In the genomic region with DNA sequence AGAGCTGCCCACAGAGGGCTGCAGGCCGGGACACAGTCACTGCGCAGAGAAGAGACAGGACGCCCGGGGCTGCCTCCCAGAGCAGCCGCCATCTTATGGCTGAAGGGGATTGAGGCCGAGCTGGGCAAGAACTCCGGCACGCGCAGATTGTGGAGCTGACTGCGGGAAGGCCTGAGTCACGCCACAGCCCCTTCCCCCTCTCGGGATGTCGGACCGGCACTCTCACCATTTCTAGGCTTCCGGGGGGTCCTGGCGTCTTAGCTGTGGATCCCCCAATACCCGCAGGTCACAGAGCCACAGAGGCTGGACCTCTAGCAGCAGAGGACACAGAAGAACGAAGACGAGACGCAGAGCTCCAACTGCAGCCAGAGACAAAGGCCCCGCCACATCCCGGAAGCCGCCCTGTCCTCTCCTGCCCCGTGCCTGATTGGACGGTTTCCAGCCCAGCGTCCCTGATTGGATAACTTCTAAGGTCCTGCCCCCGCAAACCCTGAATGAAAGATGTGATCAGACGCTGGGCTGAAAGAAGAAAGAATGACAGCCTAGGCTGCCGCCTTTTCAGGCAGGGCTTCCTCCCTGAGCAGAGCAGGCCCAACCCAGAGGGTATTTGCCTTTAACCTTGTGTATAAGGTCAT, we compare ENCODE assay signal across 8 cellular contexts. TPM values are rescaled to one million over a fixed set of nuclear protein-coding genes. Genes with fewer than 3 reads are reported as not detected.
DNase-seq lines count a peak whose midpoint lies in the region; ATAC-seq and TF ChIP-seq lines count a peak whose summit lies in the region.

A gene (minus strand): TSS at position 373 of the 635 bp plus-strand sequence. CDS start 144 bp downstream, at position 229.

- H3K9ac ChIP-seq in liver (ENCODE audit: low read depth in 1 of 2, low read length in 2 of 2): peak within 1 kb of the TSS; percentile 1 to 51

- H3K9me3 ChIP-seq in liver (ENCODE audit: control insufficient read depth in 4 of 4, low read length in 3 of 4): peaks cover 2 to 9% (median 5%) of the 10 kb centered on the region in 4 donors

- peak within 1 kb of the TSS; percentile 99 for H3K4me3 Mint-ChIP-seq in activated CD8-positive, alpha-beta T cell treated with anti-CD3 and anti-CD28 coated beads for 36 hours

- TF ChIP-seq CTCF in activated CD8-positive, alpha-beta T cell treated with anti-CD3 and anti-CD28 coated beads for 36 hours (IDR thresholded peaks at IDR 0.05): no peak
- peak in 13 of 56 donors; percentile 7 to 38 (median 17) for TF ChIP-seq CTCF in dorsolateral prefrontal cortex (IDR thresholded peaks at IDR 0.05 in 54 of 56, conservative IDR thresholded peaks at IDR 0.05 in 2 of 56; ENCODE audit: low read depth in 1 of 56, partially characterized antibody in 56 of 56)
- no peak for TF ChIP-seq CTCF in liver (IDR thresholded peaks at IDR 0.05; ENCODE audit: low read depth, low read length, missing input control)

- H3K36me3 ChIP-seq in liver (ENCODE audit: control insufficient read depth in 4 of 4, insufficient read depth in 3 of 4, low read depth in 1 of 4, low read length in 3 of 4): peaks cover 0 to 4% (median 0%) of the 10 kb centered on the region in 4 donors

- H3K27ac ChIP-seq in dorsolateral prefrontal cortex (peak within 1 kb of the TSS; percentile 32 to 97 (median 90)), liver (ENCODE audit: low read depth in 1 of 2, low read length in 2 of 2) (peak within 1 kb of the TSS; percentile 70 to 75)

- H3K9me3 Mint-ChIP-seq in activated CD8-positive, alpha-beta T cell treated with anti-CD3 and anti-CD28 coated beads for 36 hours: peaks cover 3% of the 10 kb centered on the region

- H3K27me3 Mint-ChIP-seq in activated CD8-positive, alpha-beta T cell treated with anti-CD3 and anti-CD28 coated beads for 36 hours: no peaks in the 10 kb centered on the region

- DNase-seq in NCI-H446 (lab: John Stamatoyannopoulos, UW): peak; percentile 75 to 85
- peak; percentile 98 for DNase-seq in activated CD8-positive, alpha-beta T cell treated with anti-CD3 and anti-CD28 coated beads for 36 hours
- peak; percentile 92 to 99 (median 97) for DNase-seq in dorsolateral prefrontal cortex
- DNase-seq in stimulated activated CD4-positive, alpha-beta T cell treated with anti-CD3 and anti-CD28 coated beads, Interleukin-4, amount 100 ng/mL, for 1 hour: peak; percentile 90
- DNase-seq in 8988T: no peak

- no peak for TF ChIP-seq RAD21 in liver (IDR thresholded peaks at IDR 0.05)

- peak; percentile 98 for ATAC-seq in GM18511 (IDR thresholded peaks at IDR 0.05; ENCODE audit: unreplicated experiment)
- peak; percentile 94 for ATAC-seq in HG03039 (IDR thresholded peaks at IDR 0.05; ENCODE audit: unreplicated experiment)
- ATAC-seq in activated CD8-positive, alpha-beta T cell treated with anti-CD3 and anti-CD28 coated beads for 36 hours: peak; percentile 97

- CTCF ChIA-PET in activated CD8-positive, alpha-beta T cell treated with anti-CD3 and anti-CD28 coated beads for 36 hours (lab: Charles Lee): interaction anchor here (2.0 to 3.2 kb wide), 2 partner anchors 16 to 68 kb away, joined by 7 to 13 read pairs; a partner anchor contains a TSS

- H3K36me3 Mint-ChIP-seq in activated CD8-positive, alpha-beta T cell treated with anti-CD3 and anti-CD28 coated beads for 36 hours (ENCODE audit: low read depth): peaks cover 68% of the 10 kb centered on the region

- H3K4me3 ChIP-seq in dorsolateral prefrontal cortex (peak within 1 kb of the TSS; percentile 57 to 92 (median 80)), liver (ENCODE audit: low read depth in 1 of 3, low read length in 3 of 3) (peak within 1 kb of the TSS; percentile 22 to 46 (median 43))

- H3K4me1 ChIP-seq in liver (ENCODE audit: control insufficient read depth in 4 of 4, insufficient read depth in 4 of 4, low read length in 3 of 4): no peaks in the 10 kb centered on the region

- peaks cover 40% of the 10 kb centered on the region for H3K4me1 Mint-ChIP-seq in activated CD8-positive, alpha-beta T cell treated with anti-CD3 and anti-CD28 coated beads for 36 hours (ENCODE audit: low read depth)

- POLR2A ChIA-PET in activated CD8-positive, alpha-beta T cell treated with anti-CD3 and anti-CD28 coated beads for 36 hours (lab: Charles Lee): interaction anchor here (0.6 to 3.2 kb wide), 12 partner anchors 11 to 789 kb away, joined by 3 to 23 read pairs (median 4); a partner anchor contains a TSS

- H3K27me3 ChIP-seq in dorsolateral prefrontal cortex (no peaks in the 10 kb centered on the region), liver (ENCODE audit: control insufficient read depth in 4 of 4, insufficient read depth in 4 of 4, low read length in 3 of 4) (no peaks in the 10 kb centered on the region)

- H3K27ac Mint-ChIP-seq in activated CD8-positive, alpha-beta T cell treated with anti-CD3 and anti-CD28 coated beads for 36 hours: peak within 1 kb of the TSS; percentile 100

- intact Hi-C loops in activated CD8-positive, alpha-beta T cell treated with anti-CD3 and anti-CD28 coated beads for 36 hours (cut with micrococcal nuclease): no loop called here
- intact Hi-C loops in dorsolateral prefrontal cortex (cut with DNase I): loop anchor here in 1 of 2 donors (5.0 kb wide), 1 partner anchor 329 kb away; a partner anchor contains a TSS

- 1% methylated on average over 29 of the region's 29 CpGs for WGBS in liver

TF ChIP-seq in liver, 16 proteins besides CTCF, POLR2A, EP300 and RAD21:
- peak; percentile 78 for TF ChIP-seq YY1 (IDR thresholded peaks at IDR 0.05)
- peak; percentile 36 to 59 for TF ChIP-seq RXRA (IDR thresholded peaks at IDR 0.05)
- peak; percentile 36 to 68 for TF ChIP-seq GABPA (IDR thresholded peaks at IDR 0.05 in 1 of 2, conservative IDR thresholded peaks at IDR 0.05 in 1 of 2)
- TF ChIP-seq, protein P1, sequence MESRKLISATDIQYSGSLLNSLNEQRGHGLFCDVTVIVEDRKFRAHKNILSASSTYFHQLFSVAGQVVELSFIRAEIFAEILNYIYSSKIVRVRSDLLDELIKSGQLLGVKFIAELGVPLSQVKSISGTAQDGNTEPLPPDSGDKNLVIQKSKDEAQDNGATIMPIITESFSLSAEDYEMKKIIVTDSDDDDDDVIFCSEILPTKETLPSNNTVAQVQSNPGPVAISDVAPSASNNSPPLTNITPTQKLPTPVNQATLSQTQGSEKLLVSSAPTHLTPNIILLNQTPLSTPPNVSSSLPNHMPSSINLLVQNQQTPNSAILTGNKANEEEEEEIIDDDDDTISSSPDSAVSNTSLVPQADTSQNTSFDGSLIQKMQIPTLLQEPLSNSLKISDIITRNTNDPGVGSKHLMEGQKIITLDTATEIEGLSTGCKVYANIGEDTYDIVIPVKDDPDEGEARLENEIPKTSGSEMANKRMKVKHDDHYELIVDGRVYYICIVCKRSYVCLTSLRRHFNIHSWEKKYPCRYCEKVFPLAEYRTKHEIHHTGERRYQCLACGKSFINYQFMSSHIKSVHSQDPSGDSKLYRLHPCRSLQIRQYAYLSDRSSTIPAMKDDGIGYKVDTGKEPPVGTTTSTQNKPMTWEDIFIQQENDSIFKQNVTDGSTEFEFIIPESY (IDR thresholded peaks at IDR 0.05): no peak
- TF ChIP-seq TAF1 (conservative IDR thresholded peaks at IDR 0.05): peak; percentile 68
- TF ChIP-seq NR2F2 (IDR thresholded peaks at IDR 0.05): peak; percentile 73
- peak; percentile 57 for TF ChIP-seq SP1 (IDR thresholded peaks at IDR 0.05)
- no peak for TF ChIP-seq HNF4A (conservative IDR thresholded peaks at IDR 0.05)

RNA-seq across cellular contexts. Expression of the gene that starts here (rescaled TPM):
- total RNA-seq in activated CD8-positive, alpha-beta T cell treated with anti-CD3 and anti-CD28 coated beads for 36 hours: 10 to 100 TPM; 27.4 to 28.6 TPM
- total RNA-seq in dorsolateral prefrontal cortex: 10 to 100 TPM; 10.9 to 29.1 (median 19.4) TPM
- total RNA-seq in liver: 1 to 10 TPM; 2.0 to 6.9 TPM
- 1 to 10 TPM in 1 of 2 donors, under 1 TPM in 1; 0.31 to 1.5 TPM for polyA plus RNA-seq in liver
